Comparison of ENCODE assay signal across 14 cellular contexts in genomic region chr1:113248494-113248893, GRCh38.
A peak's percentile ranks its signal among the peaks of the same experiment; 100 is the strongest.
DNase-seq lines count a peak whose midpoint lies in the region; FAIRE-seq and TF ChIP-seq lines count a peak whose summit lies in the region.
"Had no signal": no experiment of that assay in that cellular context is flagged by ENCODE, and none has a peak within 500 bp of the region (broad histone marks: within the 10 kb centered on the region; RNA-seq: fewer than 3 reads in every experiment).

No MANE protein-coding gene starts in this region.

- H3K4me2 ChIP-seq in mammary epithelial cell (ENCODE audit: insufficient read depth, low read depth, low read length): peak overlapping the region; percentile 33
- H3K4me2 ChIP-seq in trophoblast cell (ENCODE audit: low read length): no peak overlapping the region
- H3K4me2 ChIP-seq: BLaER1 had no signal

- BruUV-seq in mammary epithelial cell (replicated peaks; lab: Mats Ljungman, UMichigan): no TSS peak
- no TSS peak for BruUV-seq in MCF 10A (replicated peaks; lab: Mats Ljungman, UMichigan)

- H4K91ac ChIP-seq in trophoblast cell (ENCODE audit: low read depth, low read length): peak overlapping the region; percentile 56

- peak; percentile 9 for DNase-seq in mammary epithelial cell
- no peak for DNase-seq in MCF 10A (ENCODE audit: unreplicated experiment)
- DNase-seq in esophagus squamous epithelium (lab: John Stamatoyannopoulos, UW): no peak
- DNase-seq in trophoblast cell: no peak
- DNase-seq in NOMO-1 treated with DMSO at 0.1 percent for 48 hours (lab: John Stamatoyannopoulos, UW; ENCODE audit: unreplicated experiment): no peak
- DNase-seq in HK-2 (ENCODE audit: unreplicated experiment): no peak
- DNase-seq in HTR-8/SVneo (ENCODE audit: insufficient read length, low spot score): no peak
- DNase-seq: CD4-positive, CD25-positive, alpha-beta regulatory T cell; DMS53; GF-D8 had no signal

- no peaks in the 10 kb centered on the region for H3K36me3 Mint-ChIP-seq in MCF 10A (ENCODE audit: insufficient read depth, unreplicated experiment)
- H3K36me3 Mint-ChIP-seq: CD4-positive, CD25-positive, alpha-beta regulatory T cell had no signal

- H3K27me3 ChIP-seq in mammary epithelial cell (ENCODE audit: insufficient read depth, low read length) (no peaks in the 10 kb centered on the region), esophagus squamous epithelium (no peaks in the 10 kb centered on the region), trophoblast cell (ENCODE audit: insufficient read depth, low read length) (no peaks in the 10 kb centered on the region)
- H3K27me3 ChIP-seq: BLaER1 had no signal

- H3K9me3 ChIP-seq in mammary epithelial cell (replicated peaks; ENCODE audit: insufficient read depth, low read length) (no peaks in the 10 kb centered on the region), esophagus squamous epithelium (no peaks in the 10 kb centered on the region), trophoblast cell (ENCODE audit: insufficient read depth, low read depth, low read length) (no peaks in the 10 kb centered on the region)
- H3K9me3 ChIP-seq: BLaER1 had no signal

- H3K79me2 ChIP-seq in mammary epithelial cell (ENCODE audit: insufficient read depth, low read length): no peaks in the 10 kb centered on the region
- no peaks in the 10 kb centered on the region for H3K79me2 ChIP-seq in trophoblast cell (ENCODE audit: control insufficient read depth, insufficient read depth, low read length, poor library complexity)

- H3K4ac ChIP-seq in trophoblast cell (ENCODE audit: low read depth, low read length): no peak overlapping the region

- no peak overlapping the region for H4K8ac ChIP-seq in trophoblast cell (ENCODE audit: low read depth, low read length)

- H3K9ac ChIP-seq in mammary epithelial cell (ENCODE audit: insufficient read depth, low read length): no peak overlapping the region
- H3K9ac ChIP-seq in trophoblast cell (ENCODE audit: low read length): no peak overlapping the region
- H3K9ac ChIP-seq: BLaER1 had no signal

- H3K27ac ChIP-seq in mammary epithelial cell (ENCODE audit: insufficient read depth, low read depth, low read length) (no peak overlapping the region), esophagus squamous epithelium (peak overlapping the region; percentile 72 to 86 (median 80)), trophoblast cell (ENCODE audit: low read depth, low read length) (no peak overlapping the region)
- H3K27ac ChIP-seq: 22Rv1, BLaER1, HL-60 had no signal

- H2AK5ac ChIP-seq in trophoblast cell (ENCODE audit: low read length): peak overlapping the region; percentile 37

- dilution Hi-C loops in mammary epithelial cell (cut with HindIII; ENCODE audit: low sequenced_read_pairs): no loop called here

- no peak overlapping the region for H3K4me3 ChIP-seq in mammary epithelial cell (replicated peaks in 1 of 3; ENCODE audit: insufficient read depth in 1 of 3, low read depth in 2 of 3, low read length in 3 of 3)
- H3K4me3 ChIP-seq in esophagus squamous epithelium: no peak overlapping the region
- H3K4me3 ChIP-seq in trophoblast cell (ENCODE audit: low read depth, low read length): no peak overlapping the region
- H3K4me3 ChIP-seq: BLaER1 had no signal

- in situ Hi-C loops in mammary epithelial cell (cut with MboI; ENCODE audit: low sequenced_read_pairs in 2 of 2): no loop called here

- H3K27ac Mint-ChIP-seq in MCF 10A (ENCODE audit: low read depth, unreplicated experiment): no peak overlapping the region
- H3K27ac Mint-ChIP-seq: CD4-positive, CD25-positive, alpha-beta regulatory T cell had no signal

- no peaks in the 10 kb centered on the region for H3K27me3 Mint-ChIP-seq in MCF 10A (ENCODE audit: insufficient read depth, unreplicated experiment)

- peak overlapping the region; percentile 88 for H2AFZ ChIP-seq in mammary epithelial cell (ENCODE audit: low read depth, low read length)
- H2AFZ ChIP-seq in trophoblast cell (ENCODE audit: insufficient read depth, low read length, poor library complexity): no peak overlapping the region

- intact Hi-C loops in mammary epithelial cell (cut with micrococcal nuclease) (no loop called here), MCF 10A (cut with micrococcal nuclease) (no loop called here), esophagus squamous epithelium (cut with DNase I) (no loop called here)

- 57% methylated on average over 4 of the region's 5 CpGs for WGBS in mammary epithelial cell (ENCODE audit: low coverage, missing lambda C conversion rate)
- 68 to 76% methylated on average over 4 to 5 of the region's 5 CpGs for WGBS in esophagus squamous epithelium, 2 donors
- WGBS in trophoblast cell (ENCODE audit: extremely low coverage, insufficient coverage, insufficient read length): no CpG with 5 or more reads among the region's 5 CpGs

- H4K20me1 ChIP-seq in mammary epithelial cell (ENCODE audit: insufficient read depth, low read length): no peaks in the 10 kb centered on the region
- H4K20me1 ChIP-seq: BLaER1 had no signal

- no peak overlapping the region for H3K23ac ChIP-seq in trophoblast cell (ENCODE audit: low read length)

- H3K14ac ChIP-seq in trophoblast cell (ENCODE audit: low read length): no peak overlapping the region

- no peak for FAIRE-seq in HTR-8/SVneo (lab: Jason Lieb, UNC)
- FAIRE-seq: GM19239 had no signal

- peaks cover 15% of the 10 kb centered on the region for H3K4me1 ChIP-seq in mammary epithelial cell (ENCODE audit: insufficient read depth, low read length)
- peaks cover 8 to 65% (median 14%) of the 10 kb centered on the region in 3 donors for H3K4me1 ChIP-seq in esophagus squamous epithelium
- peaks cover 7 to 10% of the 10 kb centered on the region in 2 experiments for H3K4me1 ChIP-seq in trophoblast cell (ENCODE audit: control insufficient read depth in 1 of 2, insufficient read depth in 2 of 2, low read length in 2 of 2)
- H3K4me1 ChIP-seq: BLaER1 had no signal

- TF ChIP-seq POLR2A in esophagus squamous epithelium (IDR thresholded peaks at IDR 0.05): no peak

- peaks cover 8% of the 10 kb centered on the region for H3K4me1 Mint-ChIP-seq in MCF 10A (ENCODE audit: insufficient read depth, unreplicated experiment)
- H3K4me1 Mint-ChIP-seq: CD4-positive, CD25-positive, alpha-beta regulatory T cell had no signal

- TF ChIP-seq CTCF in mammary epithelial cell (conservative IDR thresholded peaks at IDR 0.05 in 1 of 2, IDR thresholded peaks at IDR 0.05 in 1 of 2; ENCODE audit: extremely low read depth in 1 of 2, insufficient read depth in 1 of 2, low read depth in 1 of 2, low read length in 2 of 2) (no peak), MCF 10A (IDR thresholded peaks at IDR 0.05; ENCODE audit: unreplicated experiment) (no peak), esophagus squamous epithelium (IDR thresholded peaks at IDR 0.05) (no peak)

- H3K18ac ChIP-seq in trophoblast cell (ENCODE audit: low read length): no peak overlapping the region

- POLR2A ChIA-PET in MCF 10A (lab: Yijun Ruan, JAX): no interaction called here

- H2BK120ac ChIP-seq in trophoblast cell (ENCODE audit: insufficient read depth, low read length, poor library complexity): no peak overlapping the region

- H3K36me3 ChIP-seq in mammary epithelial cell (ENCODE audit: insufficient read depth, low read length): no peaks in the 10 kb centered on the region
- no peaks in the 10 kb centered on the region for H3K36me3 ChIP-seq in esophagus squamous epithelium
- H3K36me3 ChIP-seq in trophoblast cell (ENCODE audit: control insufficient read depth in 1 of 2, insufficient read depth in 2 of 2, low read length in 2 of 2): no peaks in the 10 kb centered on the region
- H3K36me3 ChIP-seq: BLaER1 had no signal

- H2BK12ac ChIP-seq in trophoblast cell (ENCODE audit: low read length): peak overlapping the region; percentile 75

- H3K4me3 Mint-ChIP-seq in MCF 10A (ENCODE audit: unreplicated experiment): no peak overlapping the region
- H3K4me3 Mint-ChIP-seq: CD4-positive, CD25-positive, alpha-beta regulatory T cell had no signal

- no peaks in the 10 kb centered on the region for H3K9me3 Mint-ChIP-seq in MCF 10A (ENCODE audit: unreplicated experiment)

- no peak overlapping the region for H2BK5ac ChIP-seq in trophoblast cell (ENCODE audit: low read depth, low read length, poor library complexity)

- H4K12ac ChIP-seq in trophoblast cell (ENCODE audit: low read depth, low read length): no peak overlapping the region

- peaks cover 1% of the 10 kb centered on the region for H3K79me1 ChIP-seq in trophoblast cell (ENCODE audit: low read length)

- CTCF ChIA-PET in mammary epithelial cell (lab: Charles Lee; ENCODE audit: low non-redundant PET) (no interaction called here), MCF 10A (lab: Yijun Ruan, JAX) (no interaction called here)

Comparison
In these comparisons a context has a peak if more than half of its experiments do, and no peak if none do; other contexts are left out.
1. H3K27ac ChIP-seq: peak in esophagus squamous epithelium (4 of 4); none in mammary epithelial cell (single experiment) and trophoblast cell (single experiment).